ENCODE assay signal across 1 cellular context in the genomic region with DNA sequence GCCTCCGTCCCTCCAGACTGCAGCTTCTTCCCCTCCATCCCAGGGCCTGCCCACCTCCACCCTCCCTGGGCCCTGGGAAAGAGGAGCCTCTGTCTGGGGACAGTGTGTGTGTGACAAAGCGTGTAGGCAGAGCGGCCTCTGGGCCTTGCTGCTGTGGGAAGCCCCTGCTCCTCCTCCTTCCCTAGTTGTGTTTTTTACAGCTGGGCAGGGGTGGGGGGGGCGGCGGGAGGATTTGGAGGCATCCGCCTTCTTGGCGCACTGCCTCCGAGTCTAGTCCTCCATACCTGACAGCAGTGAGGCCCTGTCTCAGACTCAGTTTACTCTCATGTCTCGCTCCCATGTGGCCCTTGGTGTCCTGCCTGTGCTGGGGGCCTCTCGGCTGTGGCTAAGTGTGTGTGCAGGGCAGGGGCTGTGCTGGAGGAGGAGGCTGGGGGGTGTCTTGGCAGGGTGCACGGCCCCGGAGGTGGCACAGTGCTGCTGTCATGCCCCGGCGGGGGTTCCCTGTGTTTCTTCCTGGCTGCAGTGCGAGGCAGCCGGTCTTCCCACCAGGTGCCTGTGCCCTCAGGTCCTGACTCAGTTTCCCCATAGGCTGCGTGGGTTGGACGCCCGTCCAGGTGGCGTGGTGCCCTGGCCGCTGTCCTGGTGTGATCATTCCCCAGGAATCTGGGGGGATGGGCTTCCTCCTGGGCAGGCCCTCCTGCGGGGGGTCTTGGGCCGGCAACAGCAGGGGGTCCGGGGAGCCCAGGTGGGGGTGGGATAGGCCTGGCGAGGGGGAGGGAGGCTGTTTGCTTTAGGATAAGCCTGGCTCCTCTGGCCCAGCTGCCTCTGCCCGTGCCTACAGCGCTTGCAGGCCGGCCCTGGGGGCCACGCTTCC.
TF ChIP-seq lines count a peak whose summit lies in the region.

No MANE protein-coding gene starts in this region.

TF ChIP-seq in IMR-90, 13 proteins besides CTCF, POLR2A, EP300 and RAD21:
- TF ChIP-seq FOS (IDR thresholded peaks at IDR 0.05; ENCODE audit: low read depth, low read length): no peak
- no peak for TF ChIP-seq MAFK (IDR thresholded peaks at IDR 0.05; ENCODE audit: low read depth, low read length)
- TF ChIP-seq BHLHE40 (IDR thresholded peaks at IDR 0.05; ENCODE audit: low read depth, low read length): no peak
- TF ChIP-seq MXI1 (IDR thresholded peaks at IDR 0.05; ENCODE audit: borderline replicate concordance, low read depth, low read length): no peak
- no peak for TF ChIP-seq CEBPB (IDR thresholded peaks at IDR 0.05; ENCODE audit: low read depth, low read length)
- TF ChIP-seq MAZ (IDR thresholded peaks at IDR 0.05; ENCODE audit: borderline replicate concordance, low read depth, low read length): no peak
- TF ChIP-seq, protein P1, sequence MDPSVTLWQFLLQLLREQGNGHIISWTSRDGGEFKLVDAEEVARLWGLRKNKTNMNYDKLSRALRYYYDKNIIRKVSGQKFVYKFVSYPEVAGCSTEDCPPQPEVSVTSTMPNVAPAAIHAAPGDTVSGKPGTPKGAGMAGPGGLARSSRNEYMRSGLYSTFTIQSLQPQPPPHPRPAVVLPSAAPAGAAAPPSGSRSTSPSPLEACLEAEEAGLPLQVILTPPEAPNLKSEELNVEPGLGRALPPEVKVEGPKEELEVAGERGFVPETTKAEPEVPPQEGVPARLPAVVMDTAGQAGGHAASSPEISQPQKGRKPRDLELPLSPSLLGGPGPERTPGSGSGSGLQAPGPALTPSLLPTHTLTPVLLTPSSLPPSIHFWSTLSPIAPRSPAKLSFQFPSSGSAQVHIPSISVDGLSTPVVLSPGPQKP (IDR thresholded peaks at IDR 0.05; ENCODE audit: borderline replicate concordance, low read depth, low read length): no peak
